ENCODE assay signal across 22 cellular contexts in the genomic region with DNA sequence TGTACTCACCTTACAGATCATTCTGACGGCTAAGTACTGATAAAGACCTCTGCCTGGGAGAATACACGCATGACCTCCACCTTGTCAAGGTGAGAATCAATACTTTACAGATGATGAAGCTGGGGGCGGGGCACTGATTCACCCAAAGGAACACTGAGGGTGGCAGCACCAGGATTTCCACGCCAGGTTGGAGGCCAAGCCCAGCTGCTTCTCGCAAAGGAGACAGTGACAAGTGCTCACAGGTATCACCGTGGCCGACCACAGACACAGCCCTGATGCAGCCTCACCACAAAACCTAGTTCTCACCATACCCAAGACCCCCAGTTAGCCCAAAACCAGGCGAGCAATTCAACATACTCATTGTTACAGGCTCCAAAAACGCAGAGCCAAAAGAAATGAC.
"Had no signal": no experiment of that assay in that cellular context is flagged by ENCODE, and none has a peak within 500 bp of the region (broad histone marks: within the 10 kb centered on the region; RNA-seq: fewer than 3 reads in every experiment).

No MANE protein-coding gene starts in this region.

- DNase-seq: cerebellar nuclear complex; colonic mucosa; dermis blood vessel endothelial cell; gastrocnemius medialis; glutamatergic neuron; islet precursor cell; mucosa of descending colon; occipital lobe; pancreas; retina; spleen; stimulated activated CD4-positive, alpha-beta T cell treated with anti-CD3 and anti-CD28 coated beads, Interleukin-15, amount 100 ng/mL, for 24 hours; stimulated activated CD4-positive, alpha-beta T cell treated with anti-CD3 and anti-CD28 coated beads, Interleukin-1b, Interleukin-23, amount 100 ng/mL, for 48 hours; stimulated activated CD4-positive, alpha-beta T cell treated with anti-CD3 and anti-CD28 coated beads, Interleukin-4, amount 100 ng/mL, for 24 hours; tibial artery had no signal

- H3K4me1 ChIP-seq: colonic mucosa, gastrocnemius medialis, pancreas, prostate gland, spleen, tibial artery, upper lobe of right lung had no signal

- H3K27me3 ChIP-seq: colonic mucosa, gastrocnemius medialis, pancreas, upper lobe of right lung had no signal

- H3K4me1 Mint-ChIP-seq: nephron; stimulated activated memory B cell treated with anti-CD40 and anti-IgM and Interleukin-4, amounts not matched to agents 10 μg/mL and 1 μg/mL and 100 μg/mL, for 72 hours had no signal

- H3K4me3 Mint-ChIP-seq: nephron; stimulated activated memory B cell treated with anti-CD40 and anti-IgM and Interleukin-4, amounts not matched to agents 10 μg/mL and 1 μg/mL and 100 μg/mL, for 72 hours; stimulated activated naive CD8-positive, alpha-beta T cell treated with anti-CD3 and anti-CD28 coated beads, Interleukin-15, Interleukin-2, amounts not matched to agents 100 ng/mL and 50 ng/mL, for 24 hours had no signal

- ATAC-seq: gastrocnemius medialis; left lobe of liver; mucosa of descending colon; pancreas; sciatic nerve; stimulated activated memory B cell treated with anti-CD40 and anti-IgM and Interleukin-4, amounts not matched to agents 10 μg/mL and 1 μg/mL and 100 μg/mL, for 72 hours; upper lobe of right lung had no signal

- H3K27ac Mint-ChIP-seq: nephron; stimulated activated memory B cell treated with anti-CD40 and anti-IgM and Interleukin-4, amounts not matched to agents 10 μg/mL and 1 μg/mL and 100 μg/mL, for 72 hours; stimulated activated naive CD8-positive, alpha-beta T cell treated with anti-CD3 and anti-CD28 coated beads, Interleukin-15, Interleukin-2, amounts not matched to agents 100 ng/mL and 50 ng/mL, for 24 hours had no signal

- H3K4me3 ChIP-seq: colonic mucosa, gastrocnemius medialis, mucosa of descending colon, pancreas, prostate gland, spleen, tibial artery, upper lobe of right lung had no signal

- H3K36me3 Mint-ChIP-seq: stimulated activated memory B cell treated with anti-CD40 and anti-IgM and Interleukin-4, amounts not matched to agents 10 μg/mL and 1 μg/mL and 100 μg/mL, for 72 hours had no signal

- H3K36me3 ChIP-seq: colonic mucosa, gastrocnemius medialis, pancreas, prostate gland, spleen, tibial artery, upper lobe of right lung had no signal

- H3K9me3 ChIP-seq: colonic mucosa, gastrocnemius medialis, mucosa of descending colon, pancreas, prostate gland, spleen, tibial artery, upper lobe of right lung had no signal

- H3K27ac ChIP-seq: colonic mucosa, gastrocnemius medialis, pancreas, prostate gland, spleen, tibial artery, upper lobe of right lung had no signal

- H3K27me3 Mint-ChIP-seq: stimulated activated memory B cell treated with anti-CD40 and anti-IgM and Interleukin-4, amounts not matched to agents 10 μg/mL and 1 μg/mL and 100 μg/mL, for 72 hours had no signal

- H3K9me3 Mint-ChIP-seq: nephron; stimulated activated memory B cell treated with anti-CD40 and anti-IgM and Interleukin-4, amounts not matched to agents 10 μg/mL and 1 μg/mL and 100 μg/mL, for 72 hours; stimulated activated naive CD8-positive, alpha-beta T cell treated with anti-CD3 and anti-CD28 coated beads, Interleukin-15, Interleukin-2, amounts not matched to agents 100 ng/mL and 50 ng/mL, for 24 hours had no signal
